20 cellular contexts compared by ENCODE assay signal in genomic region chr15:33243393-33243792, GRCh38. TPM values are rescaled to one million over a fixed set of nuclear protein-coding genes. Genes with fewer than 3 reads are reported as not detected.
DNase-seq lines count a peak whose midpoint lies in the region; ATAC-seq, FAIRE-seq and TF ChIP-seq lines count a peak whose summit lies in the region.
"Had no signal": no experiment of that assay in that cellular context is flagged by ENCODE, and none has a peak within 500 bp of the region (broad histone marks: within the 10 kb centered on the region; RNA-seq: fewer than 3 reads in every experiment).

No MANE protein-coding gene starts in this region.

- no peak for FAIRE-seq in kidney (lab: Jason Lieb, UNC)

- CTCF ChIA-PET in PC-9 (lab: Charles Lee): interaction anchor here (0.7 kb wide), 1 partner anchor 263 kb away, joined by 12 read pairs; no protein-coding TSS in a partner anchor

- DNase-seq in COLO829 (ENCODE audit: low spot score) (peak; percentile 70), PC-9 (no peak), brain microvascular endothelial cell (peak; percentile 48), kidney epithelial cell (ENCODE audit: low read depth) (peak; percentile 51), kidney (no peak), NCI-H1417 treated with DMSO at 0.1 percent for 48 hours (lab: John Stamatoyannopoulos, UW) (no peak), Right ventricle myocardium superior (no peak)
- no peak for DNase-seq in activated naive CD4-positive, alpha-beta T cell treated with anti-CD3 and anti-CD28 coated beads, Interleukin-2, amount 50 U/mL, for 72 hours (ENCODE audit: low spot score in 2 of 2)
- DNase-seq: activated CD4-positive, alpha-beta memory T cell treated with anti-CD3 and anti-CD28 coated beads for 36 hours; activated naive CD4-positive, alpha-beta T cell treated with anti-CD3 and anti-CD28 coated beads, Interleukin-2, amount 50 U/mL, for 16 hours; activated T-cell treated with anti-CD3 and anti-CD28 coated beads, Interleukin-2, amount 50 U/mL, for 1 hour; cortex of kidney; NCI-H1930; NCI-H345; NK-92 treated with Interleukin-12 subunit alpha and Interleukin-12 subunit beta, amount 100 ng/mL, for 24 hours; retina had no signal

- no peaks in the 10 kb centered on the region for H4K20me1 ChIP-seq in PC-9 (ENCODE audit: insufficient read depth)

- no peaks in the 10 kb centered on the region for H3K79me2 ChIP-seq in PC-9 (ENCODE audit: low read depth)

- no peak overlapping the region for H3K9ac ChIP-seq in kidney (ENCODE audit: low read length in 2 of 2)
- H3K9ac ChIP-seq: KMS-11 had no signal

- POLR2A ChIA-PET in PC-9 (lab: Charles Lee; ENCODE audit: unreplicated experiment): no interaction called here

- no peak for ATAC-seq in activated naive CD4-positive, alpha-beta T cell treated with anti-CD3 and anti-CD28 coated beads, Interleukin-2, amount 50 U/mL, for 72 hours
- no peak for ATAC-seq in Right ventricle myocardium superior (ENCODE audit: poor library complexity)
- ATAC-seq: gastroesophageal sphincter had no signal

- H3F3A ChIP-seq in PC-9 (ENCODE audit: insufficient read depth, low read depth): peaks cover 11% of the 10 kb centered on the region

- H3K27ac Mint-ChIP-seq in activated naive CD4-positive, alpha-beta T cell treated with anti-CD3 and anti-CD28 coated beads, Interleukin-2, amount 50 U/mL, for 72 hours: no peak overlapping the region
- H3K27ac Mint-ChIP-seq: activated CD4-positive, alpha-beta memory T cell treated with anti-CD3 and anti-CD28 coated beads for 36 hours had no signal

- H3K4me3 ChIP-seq in PC-9: no peak overlapping the region
- no peak overlapping the region for H3K4me3 ChIP-seq in brain microvascular endothelial cell (ENCODE audit: low read depth, low read length)
- H3K4me3 ChIP-seq in kidney epithelial cell (ENCODE audit: low read depth, low read length): no peak overlapping the region
- no peak overlapping the region for H3K4me3 ChIP-seq in kidney (ENCODE audit: low read length in 2 of 2)
- H3K4me3 ChIP-seq: gastroesophageal sphincter had no signal

- no peaks in the 10 kb centered on the region for H3K9me3 Mint-ChIP-seq in activated naive CD4-positive, alpha-beta T cell treated with anti-CD3 and anti-CD28 coated beads, Interleukin-2, amount 50 U/mL, for 72 hours
- H3K9me3 Mint-ChIP-seq: activated CD4-positive, alpha-beta memory T cell treated with anti-CD3 and anti-CD28 coated beads for 36 hours had no signal

- H3K4me1 ChIP-seq in PC-9 (replicated peaks; ENCODE audit: insufficient read depth) (peaks cover 43% of the 10 kb centered on the region), kidney (ENCODE audit: control insufficient read depth in 1 of 2, insufficient read depth in 1 of 2, low read depth in 1 of 2, low read length in 2 of 2) (no peaks in the 10 kb centered on the region)
- H3K4me1 ChIP-seq: gastroesophageal sphincter had no signal

- BruUV-seq in PC-9 (replicated peaks; lab: Mats Ljungman, UMichigan): no TSS peak

- no peaks in the 10 kb centered on the region for H3K9me2 ChIP-seq in PC-9 (ENCODE audit: insufficient read depth)

- H3K36me3 Mint-ChIP-seq in activated naive CD4-positive, alpha-beta T cell treated with anti-CD3 and anti-CD28 coated beads, Interleukin-2, amount 50 U/mL, for 72 hours: no peaks in the 10 kb centered on the region
- H3K36me3 Mint-ChIP-seq: activated CD4-positive, alpha-beta memory T cell treated with anti-CD3 and anti-CD28 coated beads for 36 hours had no signal

- peak overlapping the region; percentile 75 for H3K27ac ChIP-seq in PC-9
- peak overlapping the region; percentile 77 for H3K27ac ChIP-seq in brain microvascular endothelial cell
- H3K27ac ChIP-seq in kidney (ENCODE audit: low read depth in 2 of 2, low read length in 2 of 2): no peak overlapping the region
- H3K27ac ChIP-seq: gastroesophageal sphincter, HL-60, KMS-11, VCaP had no signal

- H3K27me3 ChIP-seq in PC-9 (ENCODE audit: insufficient read depth, low read depth): no peaks in the 10 kb centered on the region
- H3K27me3 ChIP-seq in brain microvascular endothelial cell (replicated peaks): no peaks in the 10 kb centered on the region
- no peaks in the 10 kb centered on the region for H3K27me3 ChIP-seq in kidney epithelial cell (ENCODE audit: control insufficient read depth, insufficient read depth, low read length)

- H3K9me3 ChIP-seq in PC-9 (ENCODE audit: insufficient read depth, low read depth): no peaks in the 10 kb centered on the region
- H3K9me3 ChIP-seq in kidney (ENCODE audit: control insufficient read depth in 1 of 2, low read length in 2 of 2): no peaks in the 10 kb centered on the region
- H3K9me3 ChIP-seq: gastroesophageal sphincter had no signal

- TF ChIP-seq CTCF in PC-9 (conservative IDR thresholded peaks at IDR 0.05) (no peak), brain microvascular endothelial cell (IDR thresholded peaks at IDR 0.05; ENCODE audit: low read depth, low read length, missing control alignments) (no peak), kidney epithelial cell (IDR thresholded peaks at IDR 0.05; ENCODE audit: insufficient read depth, low read length, poor library complexity, severe bottlenecking) (no peak), kidney (IDR thresholded peaks at IDR 0.05; ENCODE audit: borderline replicate concordance, extremely low read depth, insufficient read depth) (no peak)

- 0 out of 2 replicates have a peak overlapping the region, but pooled peaks have one; percentile 20 for H3K4me2 ChIP-seq in PC-9
- H3K4me2 ChIP-seq: KMS-11 had no signal

- intact Hi-C loops in PC-9 (cut with micrococcal nuclease; ENCODE audit: unreplicated experiment): loop anchor here (2.0 kb wide), 2 partner anchors 35 to 49 kb away; no protein-coding TSS in a partner anchor
- intact Hi-C loops in kidney (cut with DNase I): no loop called here
- intact Hi-C loops in Right ventricle myocardium superior (cut with DNase I): no loop called here

- in situ Hi-C loops in brain microvascular endothelial cell (cut with HindIII; ENCODE audit: low pct_ligation_motif_present, low sequenced_read_pairs): loop anchor here (25.0 kb wide), 1 partner anchor 469 kb away; no protein-coding TSS in a partner anchor

- no peaks in the 10 kb centered on the region for H3K36me3 ChIP-seq in PC-9 (ENCODE audit: low read depth)
- no peaks in the 10 kb centered on the region for H3K36me3 ChIP-seq in brain microvascular endothelial cell (replicated peaks)
- H3K36me3 ChIP-seq in kidney epithelial cell (ENCODE audit: control insufficient read depth, insufficient read depth, low read length): no peaks in the 10 kb centered on the region
- no peaks in the 10 kb centered on the region for H3K36me3 ChIP-seq in kidney (ENCODE audit: control insufficient read depth in 1 of 2, insufficient read depth in 2 of 2, low read length in 2 of 2)
- H3K36me3 ChIP-seq: gastroesophageal sphincter had no signal

- no peak overlapping the region for H2AFZ ChIP-seq in PC-9

RNA-seq across cellular contexts. Expression of gene FMN1, which starts 48.9 kb away (rescaled TPM):
- total RNA-seq in PC-9 (2021) (19.6 and 25.8 TPM in 2 replicates), kidney epithelial cell (3.9 and 4.5 TPM in 2 replicates), kidney (44.8 TPM), Right ventricle myocardium superior (2.9 TPM)
- 0.71 TPM for polyA plus RNA-seq in kidney (ENCODE audit: insufficient read depth, low read depth, low replicate concordance)
- total RNA-seq in activated naive CD4-positive, alpha-beta T cell treated with anti-CD3 and anti-CD28 coated beads, Interleukin-2, amount 50 U/mL, for 72 hours: 1 to 10 TPM; 1.1 to 4.5 TPM

Comparison
In these comparisons a context has a peak if more than half of its experiments do, and no peak if none do; other contexts are left out.
1. DNase-seq: peak in COLO829 (single experiment), brain microvascular endothelial cell (single experiment) and kidney epithelial cell (single experiment); none in PC-9 (0 of 2), kidney (single experiment), NCI-H1417 treated with DMSO at 0.1 percent for 48 hours (single experiment), activated naive CD4-positive, alpha-beta T cell treated with anti-CD3 and anti-CD28 coated beads, Interleukin-2, amount 50 U/mL, for 72 hours (0 of 2) and Right ventricle myocardium superior (single experiment).
2. H3K27ac ChIP-seq: peak in PC-9 (single experiment) and brain microvascular endothelial cell (single experiment); none in kidney (0 of 2).